ENCODE assay signal across 8 cellular contexts in genomic region chr12:111444706-111445310, GRCh38. TPM values are rescaled to one million over a fixed set of nuclear protein-coding genes. Genes with fewer than 3 reads are reported as not detected.
DNase-seq lines count a peak whose midpoint lies in the region; ATAC-seq and TF ChIP-seq lines count a peak whose summit lies in the region.

No MANE protein-coding gene starts in this region.

- peak overlapping the region; percentile 34 to 85; a peak in 3 of 4 replicates for H3K27ac ChIP-seq in SK-N-SH (ENCODE audit: low read depth in 2 of 2, low read length in 1 of 2)

- CTCF ChIA-PET in SK-N-SH (lab: Yijun Ruan, JAX) = interaction anchor here (0.8 to 28.3 kb wide), 4 partner anchors 10 to 43 kb away, joined by 3 to 618 read pairs (median 3); partner anchors contain the start of gene SH2B3

- no peak for DNase-seq in SK-N-SH
- DNase-seq in immature natural killer cell = peak; percentile 87 to 88 (median 88)
- peak; percentile 71 for DNase-seq in stimulated activated CD4-positive, alpha-beta T cell treated with anti-CD3 and anti-CD28 coated beads, Interleukin-2, amount 100 ng/mL, for 4 hours (ENCODE audit: low read depth)
- DNase-seq in NCI-H1417 (lab: John Stamatoyannopoulos, UW) = no peak
- no peak for DNase-seq in HCEC 1CT

- H3K36me3 ChIP-seq in SK-N-SH (replicated peaks in 1 of 2; ENCODE audit: control insufficient read depth in 1 of 2, insufficient read depth in 2 of 2, low read length in 1 of 2) = peaks cover 21 to 57% of the 10 kb centered on the region in 2 experiments

- WGBS in SK-N-SH (ENCODE audit: low lambda C conversion rate) = 70% methylated on average over 2 of the region's 10 CpGs

- peaks cover 66% of the 10 kb centered on the region for H3F3A ChIP-seq in SK-N-SH (replicated peaks; ENCODE audit: insufficient read depth)

- no peaks in the 10 kb centered on the region for H3K27me3 Mint-ChIP-seq in activated naive CD4-positive, alpha-beta T cell treated with anti-CD3 and anti-CD28 coated beads, Interleukin-2, amount 50 U/mL, for 24 hours
- H3K27me3 Mint-ChIP-seq in immature natural killer cell (ENCODE audit: low read depth in 3 of 3) = peaks cover 10 to 14% (median 11%) of the 10 kb centered on the region in 3 donors

- H3K4me3 ChIP-seq in SK-N-SH (ENCODE audit: low read depth in 2 of 2, low read length in 1 of 2) = no peak overlapping the region

- H3K4me2 ChIP-seq in SK-N-SH = no peak overlapping the region; the same call in 1 of the 2 replicates

- no peak for TF ChIP-seq CTCF in SK-N-SH (IDR thresholded peaks at IDR 0.05)

- peak; percentile 92 for ATAC-seq in GM18868 (IDR thresholded peaks at IDR 0.05; ENCODE audit: unreplicated experiment)
- ATAC-seq in HG02970 (IDR thresholded peaks at IDR 0.05; ENCODE audit: low FRiP score, unreplicated experiment) = peak; percentile 69

- no peak for TF ChIP-seq RAD21 in SK-N-SH (IDR thresholded peaks at IDR 0.05; ENCODE audit: low read length)

- POLR2A ChIA-PET in SK-N-SH (lab: Yijun Ruan, JAX) = interaction anchor here (1.2 kb wide), 1 partner anchor 15 kb away, joined by 3 read pairs; no protein-coding TSS in a partner anchor

- H3K79me2 ChIP-seq in SK-N-SH (ENCODE audit: insufficient read depth) = peaks cover 66% of the 10 kb centered on the region

- H3K27me3 ChIP-seq in SK-N-SH (ENCODE audit: insufficient read depth) = no peaks in the 10 kb centered on the region

- H3K27ac Mint-ChIP-seq in activated naive CD4-positive, alpha-beta T cell treated with anti-CD3 and anti-CD28 coated beads, Interleukin-2, amount 50 U/mL, for 24 hours = peak overlapping the region; percentile 87
- peak overlapping the region; percentile 92 to 97 (median 94) for H3K27ac Mint-ChIP-seq in immature natural killer cell

- no peaks in the 10 kb centered on the region for H3K9me3 Mint-ChIP-seq in activated naive CD4-positive, alpha-beta T cell treated with anti-CD3 and anti-CD28 coated beads, Interleukin-2, amount 50 U/mL, for 24 hours
- H3K9me3 Mint-ChIP-seq in immature natural killer cell = no peaks in the 10 kb centered on the region

- H3K9me2 ChIP-seq in SK-N-SH = no peaks in the 10 kb centered on the region

- H4K20me1 ChIP-seq in SK-N-SH (ENCODE audit: insufficient read depth) = peaks cover 75% of the 10 kb centered on the region

- peaks cover 89% of the 10 kb centered on the region for H3K4me1 Mint-ChIP-seq in activated naive CD4-positive, alpha-beta T cell treated with anti-CD3 and anti-CD28 coated beads, Interleukin-2, amount 50 U/mL, for 24 hours
- H3K4me1 Mint-ChIP-seq in immature natural killer cell = peaks cover 89 to 93% of the 10 kb centered on the region in 2 donors

- peaks cover 29 to 48% of the 10 kb centered on the region in 2 experiments; a peak in 2 of 4 replicates for H3K4me1 ChIP-seq in SK-N-SH (ENCODE audit: control insufficient read depth in 1 of 2, insufficient read depth in 2 of 2, low read depth in 1 of 2, low read length in 1 of 2)

- no peak for TF ChIP-seq EP300 in SK-N-SH (IDR thresholded peaks at IDR 0.05; ENCODE audit: borderline replicate concordance in 1 of 2, low read depth in 1 of 2, low read length in 1 of 2)

- H3K9me3 ChIP-seq in SK-N-SH = no peaks in the 10 kb centered on the region

- H3K4me3 Mint-ChIP-seq in activated naive CD4-positive, alpha-beta T cell treated with anti-CD3 and anti-CD28 coated beads, Interleukin-2, amount 50 U/mL, for 24 hours = peak overlapping the region; percentile 63
- peak overlapping the region; percentile 78 to 80 (median 79) for H3K4me3 Mint-ChIP-seq in immature natural killer cell

- H3K9ac ChIP-seq in SK-N-SH = no peak overlapping the region

- peaks cover 9% of the 10 kb centered on the region for H3K36me3 Mint-ChIP-seq in activated naive CD4-positive, alpha-beta T cell treated with anti-CD3 and anti-CD28 coated beads, Interleukin-2, amount 50 U/mL, for 24 hours
- H3K36me3 Mint-ChIP-seq in immature natural killer cell = peaks cover 0 to 27% (median 0%) of the 10 kb centered on the region in 3 donors

- no peak overlapping the region for H2AFZ ChIP-seq in SK-N-SH (ENCODE audit: low read depth)

TF ChIP-seq in SK-N-SH, 30 proteins besides CTCF, POLR2A, EP300 and RAD21:
- TF ChIP-seq GABPA (IDR thresholded peaks at IDR 0.05; ENCODE audit: low read depth) = no peak
- TF ChIP-seq TEAD4 (IDR thresholded peaks at IDR 0.05; ENCODE audit: borderline replicate concordance, insufficient read depth) = no peak
- TF ChIP-seq NFIC (IDR thresholded peaks at IDR 0.05; ENCODE audit: borderline replicate concordance) = no peak
- TF ChIP-seq USF1 (IDR thresholded peaks at IDR 0.05; ENCODE audit: borderline replicate concordance, low read depth) = no peak
- no peak for TF ChIP-seq FOSL2 (IDR thresholded peaks at IDR 0.05; ENCODE audit: borderline replicate concordance, low read depth)
- TF ChIP-seq TAF1 (IDR thresholded peaks at IDR 0.05; ENCODE audit: borderline replicate concordance, low read depth, low read length) = no peak
- TF ChIP-seq MXI1 (IDR thresholded peaks at IDR 0.05; ENCODE audit: low read depth, low read length) = no peak
- no peak for TF ChIP-seq PBX3 (IDR thresholded peaks at IDR 0.05)

RNA-seq across cellular contexts. Expression of gene SH2B3, which starts 39.1 kb away (rescaled TPM):
- polyA plus RNA-seq in SK-N-SH (2012; rRNA removed) (14.4 and 15.6 TPM in 2 replicates), immature natural killer cell (10 to 100 TPM in 1 of 3 donors, 1 to 10 TPM in 1, under 1 TPM in 1; 0.08 to 13.5 (median 5.3) TPM)
- polyA plus RNA-seq in SK-N-SH (2012; cell fraction: cytosol; rRNA removed) = 14.9 and 18.4 TPM in 2 replicates
- 19.2 and 26.6 TPM in 2 replicates for polyA plus RNA-seq in SK-N-SH (2012; cell fraction: nucleus; rRNA removed)

Comparison
In these comparisons a context has a peak if more than half of its experiments do, and no peak if none do; other contexts are left out.
1. DNase-seq: peak in immature natural killer cell (3 of 3) and stimulated activated CD4-positive, alpha-beta T cell treated with anti-CD3 and anti-CD28 coated beads, Interleukin-2, amount 100 ng/mL, for 4 hours (single experiment); none in SK-N-SH (single experiment), NCI-H1417 (0 of 3) and HCEC 1CT (single experiment).